Comparison of ENCODE assay signal across 2 cellular contexts in the genomic region with DNA sequence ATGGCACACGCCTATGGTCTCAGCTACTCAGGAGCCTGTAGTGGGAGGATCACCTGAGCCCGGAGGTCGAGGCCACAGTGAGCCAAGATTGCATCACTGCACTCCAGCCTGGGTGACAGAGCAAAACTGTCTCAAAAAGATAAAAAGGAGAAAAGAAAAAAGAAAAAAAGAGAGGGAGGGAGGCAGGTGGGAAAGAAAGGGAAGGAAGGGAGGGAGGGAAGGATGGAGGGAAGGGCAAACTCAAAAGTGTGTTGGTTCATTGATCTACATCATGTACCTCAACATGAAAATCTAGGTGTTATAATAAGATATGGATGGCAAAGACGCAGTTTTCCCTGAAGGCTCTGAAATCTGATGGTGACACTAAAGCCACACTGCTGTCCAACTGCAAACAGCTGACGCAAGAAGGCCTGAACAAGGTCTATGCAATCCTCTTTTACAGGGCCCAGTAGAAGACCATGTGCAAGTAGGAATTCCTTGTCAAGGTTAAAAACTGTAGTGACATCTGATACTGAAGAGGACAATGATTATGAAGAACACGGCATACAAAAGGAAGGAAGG.
TF ChIP-seq lines count a peak whose summit lies in the region.

No MANE protein-coding gene starts in this region.

TF ChIP-seq in H1, 55 proteins besides CTCF, POLR2A, EP300 and RAD21:
- no peak for TF ChIP-seq CBX5 (IDR thresholded peaks at IDR 0.05; ENCODE audit: low read depth, low read length)
- no peak for TF ChIP-seq FOSL1 (IDR thresholded peaks at IDR 0.05; ENCODE audit: insufficient read depth, low read depth, low read length)
- no peak for TF ChIP-seq JUND (IDR thresholded peaks at IDR 0.05; ENCODE audit: low read length)
- TF ChIP-seq, protein P1, sequence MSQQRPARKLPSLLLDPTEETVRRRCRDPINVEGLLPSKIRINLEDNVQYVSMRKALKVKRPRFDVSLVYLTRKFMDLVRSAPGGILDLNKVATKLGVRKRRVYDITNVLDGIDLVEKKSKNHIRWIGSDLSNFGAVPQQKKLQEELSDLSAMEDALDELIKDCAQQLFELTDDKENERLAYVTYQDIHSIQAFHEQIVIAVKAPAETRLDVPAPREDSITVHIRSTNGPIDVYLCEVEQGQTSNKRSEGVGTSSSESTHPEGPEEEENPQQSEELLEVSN (IDR thresholded peaks at IDR 0.05) = no peak
- TF ChIP-seq SP2 (IDR thresholded peaks at IDR 0.05; ENCODE audit: low read length) = no peak
- no peak for TF ChIP-seq TCF12 (IDR thresholded peaks at IDR 0.05; ENCODE audit: low read depth, low read length)
- no peak for TF ChIP-seq SIN3A (conservative IDR thresholded peaks at IDR 0.05 in 1 of 2, IDR thresholded peaks at IDR 0.05 in 1 of 2; ENCODE audit: low read depth in 1 of 2, low read length in 2 of 2)
- TF ChIP-seq SIX5 (IDR thresholded peaks at IDR 0.05; ENCODE audit: low read depth, low read length) = no peak
- TF ChIP-seq KDM1A (IDR thresholded peaks at IDR 0.05; ENCODE audit: borderline replicate concordance, low read length) = no peak
- no peak for TF ChIP-seq BCL11A (IDR thresholded peaks at IDR 0.05; ENCODE audit: low read depth in 2 of 2, low read length in 2 of 2)
- TF ChIP-seq USF2 (IDR thresholded peaks at IDR 0.05; ENCODE audit: low read length) = no peak
- TF ChIP-seq CEBPB (IDR thresholded peaks at IDR 0.05; ENCODE audit: low read depth, low read length) = no peak
- no peak for TF ChIP-seq CREB1 (IDR thresholded peaks at IDR 0.05)
- no peak for TF ChIP-seq JUN (IDR thresholded peaks at IDR 0.05; ENCODE audit: low read depth, low read length)
- no peak for TF ChIP-seq EZH2 (IDR thresholded peaks at IDR 0.05; ENCODE audit: low read depth, low read length, severe bottlenecking)
- no peak for TF ChIP-seq YY1 (IDR thresholded peaks at IDR 0.05; ENCODE audit: low read depth, low read length)

TF ChIP-seq in liver, 16 proteins besides CTCF, POLR2A, EP300 and RAD21:
- TF ChIP-seq REST (IDR thresholded peaks at IDR 0.05) = peak; percentile 30
- TF ChIP-seq HNF4G (IDR thresholded peaks at IDR 0.05) = no peak
TF ChIP-seq in liver: peak in this region for 1.
